2 cellular contexts compared by ENCODE assay signal in the genomic region with DNA sequence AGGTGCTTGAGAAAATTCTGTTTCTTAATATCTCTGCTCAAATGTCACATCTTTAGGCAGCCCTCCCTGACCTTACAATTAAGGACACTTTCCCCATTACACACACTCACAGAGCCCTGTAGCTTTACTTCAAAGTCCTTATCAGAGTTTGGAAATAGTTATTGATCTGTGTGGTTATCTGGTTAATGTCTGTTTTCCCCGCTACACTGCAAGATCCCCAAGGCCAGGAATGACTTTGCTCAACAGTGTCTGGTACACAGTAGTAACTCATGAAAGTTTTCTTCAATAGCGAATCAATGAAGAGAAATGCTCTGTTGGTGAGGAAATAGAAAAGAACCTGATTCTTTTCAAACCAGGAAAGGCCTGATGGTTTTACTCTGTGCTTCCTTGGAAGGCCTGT.
TF ChIP-seq lines count a peak whose summit lies in the region.

No MANE protein-coding gene starts in this region.

TF ChIP-seq in GM23338, 12 proteins besides CTCF, POLR2A, EP300 and RAD21 (continues in another document):
- TF ChIP-seq, protein P1, sequence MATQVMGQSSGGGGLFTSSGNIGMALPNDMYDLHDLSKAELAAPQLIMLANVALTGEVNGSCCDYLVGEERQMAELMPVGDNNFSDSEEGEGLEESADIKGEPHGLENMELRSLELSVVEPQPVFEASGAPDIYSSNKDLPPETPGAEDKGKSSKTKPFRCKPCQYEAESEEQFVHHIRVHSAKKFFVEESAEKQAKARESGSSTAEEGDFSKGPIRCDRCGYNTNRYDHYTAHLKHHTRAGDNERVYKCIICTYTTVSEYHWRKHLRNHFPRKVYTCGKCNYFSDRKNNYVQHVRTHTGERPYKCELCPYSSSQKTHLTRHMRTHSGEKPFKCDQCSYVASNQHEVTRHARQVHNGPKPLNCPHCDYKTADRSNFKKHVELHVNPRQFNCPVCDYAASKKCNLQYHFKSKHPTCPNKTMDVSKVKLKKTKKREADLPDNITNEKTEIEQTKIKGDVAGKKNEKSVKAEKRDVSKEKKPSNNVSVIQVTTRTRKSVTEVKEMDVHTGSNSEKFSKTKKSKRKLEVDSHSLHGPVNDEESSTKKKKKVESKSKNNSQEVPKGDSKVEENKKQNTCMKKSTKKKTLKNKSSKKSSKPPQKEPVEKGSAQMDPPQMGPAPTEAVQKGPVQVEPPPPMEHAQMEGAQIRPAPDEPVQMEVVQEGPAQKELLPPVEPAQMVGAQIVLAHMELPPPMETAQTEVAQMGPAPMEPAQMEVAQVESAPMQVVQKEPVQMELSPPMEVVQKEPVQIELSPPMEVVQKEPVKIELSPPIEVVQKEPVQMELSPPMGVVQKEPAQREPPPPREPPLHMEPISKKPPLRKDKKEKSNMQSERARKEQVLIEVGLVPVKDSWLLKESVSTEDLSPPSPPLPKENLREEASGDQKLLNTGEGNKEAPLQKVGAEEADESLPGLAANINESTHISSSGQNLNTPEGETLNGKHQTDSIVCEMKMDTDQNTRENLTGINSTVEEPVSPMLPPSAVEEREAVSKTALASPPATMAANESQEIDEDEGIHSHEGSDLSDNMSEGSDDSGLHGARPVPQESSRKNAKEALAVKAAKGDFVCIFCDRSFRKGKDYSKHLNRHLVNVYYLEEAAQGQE (IDR thresholded peaks at IDR 0.05; ENCODE audit: unreplicated experiment): no peak
- no peak for TF ChIP-seq STAT1 (IDR thresholded peaks at IDR 0.05; ENCODE audit: unreplicated experiment)
- TF ChIP-seq, protein P2, sequence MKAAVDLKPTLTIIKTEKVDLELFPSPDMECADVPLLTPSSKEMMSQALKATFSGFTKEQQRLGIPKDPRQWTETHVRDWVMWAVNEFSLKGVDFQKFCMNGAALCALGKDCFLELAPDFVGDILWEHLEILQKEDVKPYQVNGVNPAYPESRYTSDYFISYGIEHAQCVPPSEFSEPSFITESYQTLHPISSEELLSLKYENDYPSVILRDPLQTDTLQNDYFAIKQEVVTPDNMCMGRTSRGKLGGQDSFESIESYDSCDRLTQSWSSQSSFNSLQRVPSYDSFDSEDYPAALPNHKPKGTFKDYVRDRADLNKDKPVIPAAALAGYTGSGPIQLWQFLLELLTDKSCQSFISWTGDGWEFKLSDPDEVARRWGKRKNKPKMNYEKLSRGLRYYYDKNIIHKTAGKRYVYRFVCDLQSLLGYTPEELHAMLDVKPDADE (IDR thresholded peaks at IDR 0.05): no peak
- no peak for TF ChIP-seq EZH2phosphoT487 (IDR thresholded peaks at IDR 0.05; ENCODE audit: unreplicated experiment)
- TF ChIP-seq ZNF331 (CRISPR knock-in tag; IDR thresholded peaks at IDR 0.05; ENCODE audit: low read depth): no peak
- TF ChIP-seq, protein P3, sequence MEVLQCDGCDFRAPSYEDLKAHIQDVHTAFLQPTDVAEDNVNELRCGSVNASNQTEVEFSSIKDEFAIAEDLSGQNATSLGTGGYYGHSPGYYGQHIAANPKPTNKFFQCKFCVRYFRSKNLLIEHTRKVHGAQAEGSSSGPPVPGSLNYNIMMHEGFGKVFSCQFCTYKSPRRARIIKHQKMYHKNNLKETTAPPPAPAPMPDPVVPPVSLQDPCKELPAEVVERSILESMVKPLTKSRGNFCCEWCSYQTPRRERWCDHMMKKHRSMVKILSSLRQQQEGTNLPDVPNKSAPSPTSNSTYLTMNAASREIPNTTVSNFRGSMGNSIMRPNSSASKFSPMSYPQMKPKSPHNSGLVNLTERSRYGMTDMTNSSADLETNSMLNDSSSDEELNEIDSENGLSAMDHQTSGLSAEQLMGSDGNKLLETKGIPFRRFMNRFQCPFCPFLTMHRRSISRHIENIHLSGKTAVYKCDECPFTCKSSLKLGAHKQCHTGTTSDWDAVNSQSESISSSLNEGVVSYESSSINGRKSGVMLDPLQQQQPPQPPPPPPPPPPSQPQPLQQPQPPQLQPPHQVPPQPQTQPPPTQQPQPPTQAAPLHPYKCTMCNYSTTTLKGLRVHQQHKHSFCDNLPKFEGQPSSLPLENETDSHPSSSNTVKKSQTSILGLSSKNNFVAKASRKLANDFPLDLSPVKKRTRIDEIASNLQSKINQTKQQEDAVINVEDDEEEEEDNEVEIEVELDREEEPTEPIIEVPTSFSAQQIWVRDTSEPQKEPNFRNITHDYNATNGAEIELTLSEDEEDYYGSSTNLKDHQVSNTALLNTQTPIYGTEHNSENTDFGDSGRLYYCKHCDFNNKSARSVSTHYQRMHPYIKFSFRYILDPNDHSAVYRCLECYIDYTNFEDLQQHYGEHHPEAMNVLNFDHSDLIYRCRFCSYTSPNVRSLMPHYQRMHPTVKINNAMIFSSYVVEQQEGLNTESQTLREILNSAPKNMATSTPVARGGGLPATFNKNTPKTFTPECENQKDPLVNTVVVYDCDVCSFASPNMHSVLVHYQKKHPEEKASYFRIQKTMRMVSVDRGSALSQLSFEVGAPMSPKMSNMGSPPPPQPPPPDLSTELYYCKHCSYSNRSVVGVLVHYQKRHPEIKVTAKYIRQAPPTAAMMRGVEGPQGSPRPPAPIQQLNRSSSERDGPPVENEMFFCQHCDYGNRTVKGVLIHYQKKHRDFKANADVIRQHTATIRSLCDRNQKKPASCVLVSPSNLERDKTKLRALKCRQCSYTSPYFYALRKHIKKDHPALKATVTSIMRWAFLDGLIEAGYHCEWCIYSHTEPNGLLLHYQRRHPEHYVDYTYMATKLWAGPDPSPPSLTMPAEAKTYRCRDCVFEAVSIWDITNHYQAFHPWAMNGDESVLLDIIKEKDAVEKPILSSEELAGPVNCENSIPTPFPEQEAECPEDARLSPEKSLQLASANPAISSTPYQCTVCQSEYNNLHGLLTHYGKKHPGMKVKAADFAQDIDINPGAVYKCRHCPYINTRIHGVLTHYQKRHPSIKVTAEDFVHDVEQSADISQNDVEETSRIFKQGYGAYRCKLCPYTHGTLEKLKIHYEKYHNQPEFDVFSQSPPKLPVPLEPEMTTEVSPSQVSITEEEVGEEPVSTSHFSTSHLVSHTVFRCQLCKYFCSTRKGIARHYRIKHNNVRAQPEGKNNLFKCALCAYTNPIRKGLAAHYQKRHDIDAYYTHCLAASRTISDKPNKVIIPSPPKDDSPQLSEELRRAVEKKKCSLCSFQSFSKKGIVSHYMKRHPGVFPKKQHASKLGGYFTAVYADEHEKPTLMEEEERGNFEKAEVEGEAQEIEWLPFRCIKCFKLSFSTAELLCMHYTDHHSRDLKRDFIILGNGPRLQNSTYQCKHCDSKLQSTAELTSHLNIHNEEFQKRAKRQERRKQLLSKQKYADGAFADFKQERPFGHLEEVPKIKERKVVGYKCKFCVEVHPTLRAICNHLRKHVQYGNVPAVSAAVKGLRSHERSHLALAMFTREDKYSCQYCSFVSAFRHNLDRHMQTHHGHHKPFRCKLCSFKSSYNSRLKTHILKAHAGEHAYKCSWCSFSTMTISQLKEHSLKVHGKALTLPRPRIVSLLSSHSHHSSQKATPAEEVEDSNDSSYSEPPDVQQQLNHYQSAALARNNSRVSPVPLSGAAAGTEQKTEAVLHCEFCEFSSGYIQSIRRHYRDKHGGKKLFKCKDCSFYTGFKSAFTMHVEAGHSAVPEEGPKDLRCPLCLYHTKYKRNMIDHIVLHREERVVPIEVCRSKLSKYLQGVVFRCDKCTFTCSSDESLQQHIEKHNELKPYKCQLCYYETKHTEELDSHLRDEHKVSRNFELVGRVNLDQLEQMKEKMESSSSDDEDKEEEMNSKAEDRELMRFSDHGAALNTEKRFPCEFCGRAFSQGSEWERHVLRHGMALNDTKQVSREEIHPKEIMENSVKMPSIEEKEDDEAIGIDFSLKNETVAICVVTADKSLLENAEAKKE (CRISPR knock-in tag; IDR thresholded peaks at IDR 0.05): no peak
- TF ChIP-seq ZNF114 (CRISPR knock-in tag; IDR thresholded peaks at IDR 0.05): no peak
- TF ChIP-seq EZH2 (IDR thresholded peaks at IDR 0.05; ENCODE audit: low read depth, unreplicated experiment): no peak
- TF ChIP-seq NANOG (IDR thresholded peaks at IDR 0.05; ENCODE audit: borderline replicate concordance): no peak
- TF ChIP-seq POLR2AphosphoS5 (IDR thresholded peaks at IDR 0.05; ENCODE audit: low read depth): no peak

TF ChIP-seq in HepG2, 621 proteins besides CTCF, POLR2A, EP300 and RAD21 (continued from another document and continues in another):
- TF ChIP-seq NCOR1 (IDR thresholded peaks at IDR 0.05; ENCODE audit: borderline replicate concordance, low read length) (peak; percentile 67; the same call in 1 of the 2 replicates), ZNF207 (IDR thresholded peaks at IDR 0.05; ENCODE audit: borderline replicate concordance) (no peak), MED13 (CRISPR knock-in tag; IDR thresholded peaks at IDR 0.05) (peak; percentile 68; the same call in 1 of the 2 replicates), XBP1 (CRISPR knock-in tag; IDR thresholded peaks at IDR 0.05) (no peak), ZNF577 (CRISPR knock-in tag; IDR thresholded peaks at IDR 0.05; ENCODE audit: borderline replicate concordance, low read depth) (no peak), FOXA3 (CRISPR knock-in tag; IDR thresholded peaks at IDR 0.05) (peak; percentile 78), NR2F2 (IDR thresholded peaks at IDR 0.05; ENCODE audit: borderline replicate concordance, low read depth) (peak; percentile 92), SMAD3 (CRISPR knock-in tag; IDR thresholded peaks at IDR 0.05) (no peak), ZNF230 (CRISPR knock-in tag; IDR thresholded peaks at IDR 0.05) (no peak), JUND (CRISPR knock-in tag; IDR thresholded peaks at IDR 0.05) (no peak), ZNF256 (CRISPR knock-in tag; conservative IDR thresholded peaks at IDR 0.05) (peak; percentile 75; the same call in 1 of the 2 replicates), SIX4 (CRISPR knock-in tag; IDR thresholded peaks at IDR 0.05) (no peak), PAX8 (CRISPR knock-in tag; IDR thresholded peaks at IDR 0.05; ENCODE audit: borderline replicate concordance) (no peak), AGO2 (optimal IDR thresholded peaks at IDR 0.05; ENCODE audit: low read depth, low read length) (no peak), ZNF101 (CRISPR knock-in tag; IDR thresholded peaks at IDR 0.05; ENCODE audit: borderline replicate concordance, low read depth) (no peak), HDAC2 (CRISPR knock-in tag; IDR thresholded peaks at IDR 0.05) (peak; percentile 78), ZNF747 (CRISPR knock-in tag; IDR thresholded peaks at IDR 0.05; ENCODE audit: borderline replicate concordance) (no peak), SATB2 (CRISPR knock-in tag; IDR thresholded peaks at IDR 0.05) (no peak), CBFB (CRISPR knock-in tag; IDR thresholded peaks at IDR 0.05) (0 out of 2 replicates have a peak, but pooled peaks have one; percentile 36), TBL1XR1 (IDR thresholded peaks at IDR 0.05; ENCODE audit: borderline replicate concordance, low read length, partially characterized antibody) (peak; percentile 52)
- TF ChIP-seq, protein P4, sequence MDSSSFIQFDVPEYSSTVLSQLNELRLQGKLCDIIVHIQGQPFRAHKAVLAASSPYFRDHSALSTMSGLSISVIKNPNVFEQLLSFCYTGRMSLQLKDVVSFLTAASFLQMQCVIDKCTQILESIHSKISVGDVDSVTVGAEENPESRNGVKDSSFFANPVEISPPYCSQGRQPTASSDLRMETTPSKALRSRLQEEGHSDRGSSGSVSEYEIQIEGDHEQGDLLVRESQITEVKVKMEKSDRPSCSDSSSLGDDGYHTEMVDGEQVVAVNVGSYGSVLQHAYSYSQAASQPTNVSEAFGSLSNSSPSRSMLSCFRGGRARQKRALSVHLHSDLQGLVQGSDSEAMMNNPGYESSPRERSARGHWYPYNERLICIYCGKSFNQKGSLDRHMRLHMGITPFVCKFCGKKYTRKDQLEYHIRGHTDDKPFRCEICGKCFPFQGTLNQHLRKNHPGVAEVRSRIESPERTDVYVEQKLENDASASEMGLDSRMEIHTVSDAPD (CRISPR knock-in tag; IDR thresholded peaks at IDR 0.05): 0 out of 2 replicates have a peak, but pooled peaks have one; percentile 43
- TF ChIP-seq, protein P5, sequence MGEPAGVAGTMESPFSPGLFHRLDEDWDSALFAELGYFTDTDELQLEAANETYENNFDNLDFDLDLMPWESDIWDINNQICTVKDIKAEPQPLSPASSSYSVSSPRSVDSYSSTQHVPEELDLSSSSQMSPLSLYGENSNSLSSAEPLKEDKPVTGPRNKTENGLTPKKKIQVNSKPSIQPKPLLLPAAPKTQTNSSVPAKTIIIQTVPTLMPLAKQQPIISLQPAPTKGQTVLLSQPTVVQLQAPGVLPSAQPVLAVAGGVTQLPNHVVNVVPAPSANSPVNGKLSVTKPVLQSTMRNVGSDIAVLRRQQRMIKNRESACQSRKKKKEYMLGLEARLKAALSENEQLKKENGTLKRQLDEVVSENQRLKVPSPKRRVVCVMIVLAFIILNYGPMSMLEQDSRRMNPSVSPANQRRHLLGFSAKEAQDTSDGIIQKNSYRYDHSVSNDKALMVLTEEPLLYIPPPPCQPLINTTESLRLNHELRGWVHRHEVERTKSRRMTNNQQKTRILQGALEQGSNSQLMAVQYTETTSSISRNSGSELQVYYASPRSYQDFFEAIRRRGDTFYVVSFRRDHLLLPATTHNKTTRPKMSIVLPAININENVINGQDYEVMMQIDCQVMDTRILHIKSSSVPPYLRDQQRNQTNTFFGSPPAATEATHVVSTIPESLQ (CRISPR knock-in tag; conservative IDR thresholded peaks at IDR 0.05): no peak
- TF ChIP-seq, protein P6, sequence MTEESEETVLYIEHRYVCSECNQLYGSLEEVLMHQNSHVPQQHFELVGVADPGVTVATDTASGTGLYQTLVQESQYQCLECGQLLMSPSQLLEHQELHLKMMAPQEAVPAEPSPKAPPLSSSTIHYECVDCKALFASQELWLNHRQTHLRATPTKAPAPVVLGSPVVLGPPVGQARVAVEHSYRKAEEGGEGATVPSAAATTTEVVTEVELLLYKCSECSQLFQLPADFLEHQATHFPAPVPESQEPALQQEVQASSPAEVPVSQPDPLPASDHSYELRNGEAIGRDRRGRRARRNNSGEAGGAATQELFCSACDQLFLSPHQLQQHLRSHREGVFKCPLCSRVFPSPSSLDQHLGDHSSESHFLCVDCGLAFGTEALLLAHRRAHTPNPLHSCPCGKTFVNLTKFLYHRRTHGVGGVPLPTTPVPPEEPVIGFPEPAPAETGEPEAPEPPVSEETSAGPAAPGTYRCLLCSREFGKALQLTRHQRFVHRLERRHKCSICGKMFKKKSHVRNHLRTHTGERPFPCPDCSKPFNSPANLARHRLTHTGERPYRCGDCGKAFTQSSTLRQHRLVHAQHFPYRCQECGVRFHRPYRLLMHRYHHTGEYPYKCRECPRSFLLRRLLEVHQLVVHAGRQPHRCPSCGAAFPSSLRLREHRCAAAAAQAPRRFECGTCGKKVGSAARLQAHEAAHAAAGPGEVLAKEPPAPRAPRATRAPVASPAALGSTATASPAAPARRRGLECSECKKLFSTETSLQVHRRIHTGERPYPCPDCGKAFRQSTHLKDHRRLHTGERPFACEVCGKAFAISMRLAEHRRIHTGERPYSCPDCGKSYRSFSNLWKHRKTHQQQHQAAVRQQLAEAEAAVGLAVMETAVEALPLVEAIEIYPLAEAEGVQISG (CRISPR knock-in tag; IDR thresholded peaks at IDR 0.05): no peak; the same call in 1 of the 2 replicates
- TF ChIP-seq, protein P7, sequence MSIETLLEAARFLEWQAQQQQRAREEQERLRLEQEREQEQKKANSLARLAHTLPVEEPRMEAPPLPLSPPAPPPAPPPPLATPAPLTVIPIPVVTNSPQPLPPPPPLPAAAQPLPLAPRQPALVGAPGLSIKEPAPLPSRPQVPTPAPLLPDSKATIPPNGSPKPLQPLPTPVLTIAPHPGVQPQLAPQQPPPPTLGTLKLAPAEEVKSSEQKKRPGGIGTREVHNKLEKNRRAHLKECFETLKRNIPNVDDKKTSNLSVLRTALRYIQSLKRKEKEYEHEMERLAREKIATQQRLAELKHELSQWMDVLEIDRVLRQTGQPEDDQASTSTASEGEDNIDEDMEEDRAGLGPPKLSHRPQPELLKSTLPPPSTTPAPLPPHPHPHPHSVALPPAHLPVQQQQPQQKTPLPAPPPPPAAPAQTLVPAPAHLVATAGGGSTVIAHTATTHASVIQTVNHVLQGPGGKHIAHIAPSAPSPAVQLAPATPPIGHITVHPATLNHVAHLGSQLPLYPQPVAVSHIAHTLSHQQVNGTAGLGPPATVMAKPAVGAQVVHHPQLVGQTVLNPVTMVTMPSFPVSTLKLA (IDR thresholded peaks at IDR 0.05): no peak
